1 cellular context compared by ENCODE assay signal in the genomic region with DNA sequence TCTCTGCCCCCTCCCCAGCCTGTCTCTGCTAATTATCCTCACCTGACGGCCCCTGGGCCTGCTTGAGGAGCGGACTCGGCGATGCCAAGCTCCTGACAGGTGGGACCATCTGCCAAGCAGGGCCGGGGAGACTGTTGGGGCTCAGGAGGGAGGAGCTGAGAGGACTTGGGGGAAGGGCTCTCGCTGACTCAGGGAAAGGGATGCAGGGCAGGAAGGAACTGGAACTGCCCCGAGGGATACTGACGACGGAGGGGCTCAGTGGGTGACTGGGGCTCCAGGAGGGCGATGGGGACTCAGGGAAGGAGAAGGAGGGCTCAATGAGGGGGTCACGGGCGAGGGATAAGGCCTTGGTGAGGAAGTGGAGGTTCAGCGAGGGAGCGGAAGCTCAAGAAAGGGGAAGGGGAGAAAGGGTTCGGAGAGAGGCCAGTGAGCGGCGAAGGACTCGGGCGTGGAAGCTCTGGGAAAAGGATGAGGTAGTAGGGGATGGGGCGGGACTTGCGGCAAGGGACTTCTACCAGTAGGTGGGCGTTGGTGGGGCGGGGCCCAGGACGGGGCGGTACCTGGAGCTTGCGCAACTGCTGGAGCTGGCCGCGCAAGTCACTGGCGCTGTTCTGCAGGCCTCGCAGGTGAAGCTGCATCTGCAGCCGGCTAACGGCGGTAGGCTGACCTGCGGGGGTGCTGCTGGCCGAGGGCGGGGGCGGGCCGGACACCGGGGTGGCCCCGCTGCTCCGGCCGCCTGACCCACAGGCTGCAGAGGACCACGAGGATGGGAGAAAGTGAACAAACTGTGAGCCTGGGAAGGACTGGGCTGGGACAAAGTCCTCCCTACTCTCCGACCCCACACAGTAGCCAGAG.
TF ChIP-seq lines count a peak whose summit lies in the region.

No MANE protein-coding gene starts in this region.

TF ChIP-seq in K562, 482 proteins besides CTCF, POLR2A, EP300 and RAD21 (continued from another document and continues in another):
- TF ChIP-seq, protein P1, sequence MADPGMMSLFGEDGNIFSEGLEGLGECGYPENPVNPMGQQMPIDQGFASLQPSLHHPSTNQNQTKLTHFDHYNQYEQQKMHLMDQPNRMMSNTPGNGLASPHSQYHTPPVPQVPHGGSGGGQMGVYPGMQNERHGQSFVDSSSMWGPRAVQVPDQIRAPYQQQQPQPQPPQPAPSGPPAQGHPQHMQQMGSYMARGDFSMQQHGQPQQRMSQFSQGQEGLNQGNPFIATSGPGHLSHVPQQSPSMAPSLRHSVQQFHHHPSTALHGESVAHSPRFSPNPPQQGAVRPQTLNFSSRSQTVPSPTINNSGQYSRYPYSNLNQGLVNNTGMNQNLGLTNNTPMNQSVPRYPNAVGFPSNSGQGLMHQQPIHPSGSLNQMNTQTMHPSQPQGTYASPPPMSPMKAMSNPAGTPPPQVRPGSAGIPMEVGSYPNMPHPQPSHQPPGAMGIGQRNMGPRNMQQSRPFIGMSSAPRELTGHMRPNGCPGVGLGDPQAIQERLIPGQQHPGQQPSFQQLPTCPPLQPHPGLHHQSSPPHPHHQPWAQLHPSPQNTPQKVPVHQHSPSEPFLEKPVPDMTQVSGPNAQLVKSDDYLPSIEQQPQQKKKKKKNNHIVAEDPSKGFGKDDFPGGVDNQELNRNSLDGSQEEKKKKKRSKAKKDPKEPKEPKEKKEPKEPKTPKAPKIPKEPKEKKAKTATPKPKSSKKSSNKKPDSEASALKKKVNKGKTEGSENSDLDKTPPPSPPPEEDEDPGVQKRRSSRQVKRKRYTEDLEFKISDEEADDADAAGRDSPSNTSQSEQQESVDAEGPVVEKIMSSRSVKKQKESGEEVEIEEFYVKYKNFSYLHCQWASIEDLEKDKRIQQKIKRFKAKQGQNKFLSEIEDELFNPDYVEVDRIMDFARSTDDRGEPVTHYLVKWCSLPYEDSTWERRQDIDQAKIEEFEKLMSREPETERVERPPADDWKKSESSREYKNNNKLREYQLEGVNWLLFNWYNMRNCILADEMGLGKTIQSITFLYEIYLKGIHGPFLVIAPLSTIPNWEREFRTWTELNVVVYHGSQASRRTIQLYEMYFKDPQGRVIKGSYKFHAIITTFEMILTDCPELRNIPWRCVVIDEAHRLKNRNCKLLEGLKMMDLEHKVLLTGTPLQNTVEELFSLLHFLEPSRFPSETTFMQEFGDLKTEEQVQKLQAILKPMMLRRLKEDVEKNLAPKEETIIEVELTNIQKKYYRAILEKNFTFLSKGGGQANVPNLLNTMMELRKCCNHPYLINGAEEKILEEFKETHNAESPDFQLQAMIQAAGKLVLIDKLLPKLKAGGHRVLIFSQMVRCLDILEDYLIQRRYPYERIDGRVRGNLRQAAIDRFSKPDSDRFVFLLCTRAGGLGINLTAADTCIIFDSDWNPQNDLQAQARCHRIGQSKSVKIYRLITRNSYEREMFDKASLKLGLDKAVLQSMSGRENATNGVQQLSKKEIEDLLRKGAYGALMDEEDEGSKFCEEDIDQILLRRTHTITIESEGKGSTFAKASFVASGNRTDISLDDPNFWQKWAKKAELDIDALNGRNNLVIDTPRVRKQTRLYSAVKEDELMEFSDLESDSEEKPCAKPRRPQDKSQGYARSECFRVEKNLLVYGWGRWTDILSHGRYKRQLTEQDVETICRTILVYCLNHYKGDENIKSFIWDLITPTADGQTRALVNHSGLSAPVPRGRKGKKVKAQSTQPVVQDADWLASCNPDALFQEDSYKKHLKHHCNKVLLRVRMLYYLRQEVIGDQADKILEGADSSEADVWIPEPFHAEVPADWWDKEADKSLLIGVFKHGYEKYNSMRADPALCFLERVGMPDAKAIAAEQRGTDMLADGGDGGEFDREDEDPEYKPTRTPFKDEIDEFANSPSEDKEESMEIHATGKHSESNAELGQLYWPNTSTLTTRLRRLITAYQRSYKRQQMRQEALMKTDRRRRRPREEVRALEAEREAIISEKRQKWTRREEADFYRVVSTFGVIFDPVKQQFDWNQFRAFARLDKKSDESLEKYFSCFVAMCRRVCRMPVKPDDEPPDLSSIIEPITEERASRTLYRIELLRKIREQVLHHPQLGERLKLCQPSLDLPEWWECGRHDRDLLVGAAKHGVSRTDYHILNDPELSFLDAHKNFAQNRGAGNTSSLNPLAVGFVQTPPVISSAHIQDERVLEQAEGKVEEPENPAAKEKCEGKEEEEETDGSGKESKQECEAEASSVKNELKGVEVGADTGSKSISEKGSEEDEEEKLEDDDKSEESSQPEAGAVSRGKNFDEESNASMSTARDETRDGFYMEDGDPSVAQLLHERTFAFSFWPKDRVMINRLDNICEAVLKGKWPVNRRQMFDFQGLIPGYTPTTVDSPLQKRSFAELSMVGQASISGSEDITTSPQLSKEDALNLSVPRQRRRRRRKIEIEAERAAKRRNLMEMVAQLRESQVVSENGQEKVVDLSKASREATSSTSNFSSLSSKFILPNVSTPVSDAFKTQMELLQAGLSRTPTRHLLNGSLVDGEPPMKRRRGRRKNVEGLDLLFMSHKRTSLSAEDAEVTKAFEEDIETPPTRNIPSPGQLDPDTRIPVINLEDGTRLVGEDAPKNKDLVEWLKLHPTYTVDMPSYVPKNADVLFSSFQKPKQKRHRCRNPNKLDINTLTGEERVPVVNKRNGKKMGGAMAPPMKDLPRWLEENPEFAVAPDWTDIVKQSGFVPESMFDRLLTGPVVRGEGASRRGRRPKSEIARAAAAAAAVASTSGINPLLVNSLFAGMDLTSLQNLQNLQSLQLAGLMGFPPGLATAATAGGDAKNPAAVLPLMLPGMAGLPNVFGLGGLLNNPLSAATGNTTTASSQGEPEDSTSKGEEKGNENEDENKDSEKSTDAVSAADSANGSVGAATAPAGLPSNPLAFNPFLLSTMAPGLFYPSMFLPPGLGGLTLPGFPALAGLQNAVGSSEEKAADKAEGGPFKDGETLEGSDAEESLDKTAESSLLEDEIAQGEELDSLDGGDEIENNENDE (IDR thresholded peaks at IDR 0.05; ENCODE audit: low read depth, low read length) = no peak
- TF ChIP-seq NCOA2 (IDR thresholded peaks at IDR 0.05; ENCODE audit: partially characterized antibody in 2 of 2) = no peak
- TF ChIP-seq, protein P2, sequence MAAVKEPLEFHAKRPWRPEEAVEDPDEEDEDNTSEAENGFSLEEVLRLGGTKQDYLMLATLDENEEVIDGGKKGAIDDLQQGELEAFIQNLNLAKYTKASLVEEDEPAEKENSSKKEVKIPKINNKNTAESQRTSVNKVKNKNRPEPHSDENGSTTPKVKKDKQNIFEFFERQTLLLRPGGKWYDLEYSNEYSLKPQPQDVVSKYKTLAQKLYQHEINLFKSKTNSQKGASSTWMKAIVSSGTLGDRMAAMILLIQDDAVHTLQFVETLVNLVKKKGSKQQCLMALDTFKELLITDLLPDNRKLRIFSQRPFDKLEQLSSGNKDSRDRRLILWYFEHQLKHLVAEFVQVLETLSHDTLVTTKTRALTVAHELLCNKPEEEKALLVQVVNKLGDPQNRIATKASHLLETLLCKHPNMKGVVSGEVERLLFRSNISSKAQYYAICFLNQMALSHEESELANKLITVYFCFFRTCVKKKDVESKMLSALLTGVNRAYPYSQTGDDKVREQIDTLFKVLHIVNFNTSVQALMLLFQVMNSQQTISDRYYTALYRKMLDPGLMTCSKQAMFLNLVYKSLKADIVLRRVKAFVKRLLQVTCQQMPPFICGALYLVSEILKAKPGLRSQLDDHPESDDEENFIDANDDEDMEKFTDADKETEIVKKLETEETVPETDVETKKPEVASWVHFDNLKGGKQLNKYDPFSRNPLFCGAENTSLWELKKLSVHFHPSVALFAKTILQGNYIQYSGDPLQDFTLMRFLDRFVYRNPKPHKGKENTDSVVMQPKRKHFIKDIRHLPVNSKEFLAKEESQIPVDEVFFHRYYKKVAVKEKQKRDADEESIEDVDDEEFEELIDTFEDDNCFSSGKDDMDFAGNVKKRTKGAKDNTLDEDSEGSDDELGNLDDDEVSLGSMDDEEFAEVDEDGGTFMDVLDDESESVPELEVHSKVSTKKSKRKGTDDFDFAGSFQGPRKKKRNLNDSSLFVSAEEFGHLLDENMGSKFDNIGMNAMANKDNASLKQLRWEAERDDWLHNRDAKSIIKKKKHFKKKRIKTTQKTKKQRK (IDR thresholded peaks at IDR 0.05; ENCODE audit: borderline replicate concordance, low read depth, low read length) = no peak
- no peak for TF ChIP-seq GTF2F1 (IDR thresholded peaks at IDR 0.05; ENCODE audit: low read depth, low read length)
- no peak for TF ChIP-seq RBM15 (IDR thresholded peaks at IDR 0.05; ENCODE audit: insufficient read depth, low read length)
- TF ChIP-seq, protein P3, sequence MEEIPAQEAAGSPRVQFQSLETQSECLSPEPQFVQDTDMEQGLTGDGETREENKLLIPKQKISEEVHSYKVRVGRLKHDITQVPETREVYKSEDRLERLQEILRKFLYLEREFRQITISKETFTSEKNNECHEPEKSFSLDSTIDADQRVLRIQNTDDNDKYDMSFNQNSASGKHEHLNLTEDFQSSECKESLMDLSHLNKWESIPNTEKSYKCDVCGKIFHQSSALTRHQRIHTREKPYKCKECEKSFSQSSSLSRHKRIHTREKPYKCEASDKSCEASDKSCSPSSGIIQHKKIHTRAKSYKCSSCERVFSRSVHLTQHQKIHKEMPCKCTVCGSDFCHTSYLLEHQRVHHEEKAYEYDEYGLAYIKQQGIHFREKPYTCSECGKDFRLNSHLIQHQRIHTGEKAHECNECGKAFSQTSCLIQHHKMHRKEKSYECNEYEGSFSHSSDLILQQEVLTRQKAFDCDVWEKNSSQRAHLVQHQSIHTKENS (CRISPR knock-in tag; IDR thresholded peaks at IDR 0.05) = no peak
- TF ChIP-seq CREM (IDR thresholded peaks at IDR 0.05; ENCODE audit: low read depth) = peak; percentile 69
- TF ChIP-seq ZNF133 (CRISPR knock-in tag; IDR thresholded peaks at IDR 0.05) = no peak
- TF ChIP-seq SRSF3 (IDR thresholded peaks at IDR 0.05; ENCODE audit: insufficient read depth, low read length) = 0 out of 2 replicates have a peak, but pooled peaks have one; percentile 20
- TF ChIP-seq ZNF583 (CRISPR knock-in tag; IDR thresholded peaks at IDR 0.05) = no peak
- no peak for TF ChIP-seq SMARCB1 (IDR thresholded peaks at IDR 0.05; ENCODE audit: insufficient read length, low read depth)
- no peak for TF ChIP-seq NCOA6 (IDR thresholded peaks at IDR 0.05)
- 0 out of 2 replicates have a peak, but pooled peaks have one; percentile 55 for TF ChIP-seq CBFB (CRISPR knock-in tag; IDR thresholded peaks at IDR 0.05)
- no peak for TF ChIP-seq ZNF696 (CRISPR knock-in tag; conservative IDR thresholded peaks at IDR 0.05)
- no peak for TF ChIP-seq SMAD2 (IDR thresholded peaks at IDR 0.05; ENCODE audit: low read depth, low read length)
- 0 out of 2 replicates have a peak, but pooled peaks have one; percentile 76 for TF ChIP-seq ELF4 (CRISPR knock-in tag; IDR thresholded peaks at IDR 0.05)
- TF ChIP-seq SMARCA4 (IDR thresholded peaks at IDR 0.05) = no peak
- TF ChIP-seq, protein P4, sequence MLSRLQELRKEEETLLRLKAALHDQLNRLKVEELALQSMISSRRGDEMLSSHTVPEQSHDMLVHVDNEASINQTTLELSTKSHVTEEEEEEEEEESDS (CRISPR knock-in tag; IDR thresholded peaks at IDR 0.05) = no peak
- TF ChIP-seq TRIM24 (IDR thresholded peaks at IDR 0.05) = 0 out of 4 replicates have a peak, but pooled peaks of 1 of the 2 experiments have one; percentile 31
- TF ChIP-seq, protein P5, sequence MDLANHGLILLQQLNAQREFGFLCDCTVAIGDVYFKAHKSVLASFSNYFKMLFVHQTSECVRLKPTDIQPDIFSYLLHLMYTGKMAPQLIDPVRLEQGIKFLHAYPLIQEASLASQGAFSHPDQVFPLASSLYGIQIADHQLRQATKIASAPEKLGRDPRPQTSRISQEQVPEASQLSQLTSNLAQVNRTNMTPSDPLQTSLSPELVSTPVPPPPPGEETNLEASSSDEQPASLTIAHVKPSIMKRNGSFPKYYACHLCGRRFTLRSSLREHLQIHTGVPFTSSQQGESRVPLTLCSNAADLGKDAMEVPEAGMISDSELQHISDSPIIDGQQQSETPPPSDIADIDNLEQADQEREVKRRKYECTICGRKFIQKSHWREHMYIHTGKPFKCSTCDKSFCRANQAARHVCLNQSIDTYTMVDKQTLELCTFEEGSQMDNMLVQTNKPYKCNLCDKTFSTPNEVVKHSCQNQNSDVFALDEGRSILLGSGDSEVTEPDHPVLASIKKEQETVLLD (IDR thresholded peaks at IDR 0.05) = 0 out of 2 replicates have a peak, but pooled peaks have one; percentile 33
- TF ChIP-seq TARDBP (IDR thresholded peaks at IDR 0.05) = no peak
- TF ChIP-seq NCOA1 (IDR thresholded peaks at IDR 0.05; ENCODE audit: low read depth) = no peak
- TF ChIP-seq ZBED1 (IDR thresholded peaks at IDR 0.05) = no peak
- TF ChIP-seq RFX1 (IDR thresholded peaks at IDR 0.05) = no peak
- TF ChIP-seq, protein P6, sequence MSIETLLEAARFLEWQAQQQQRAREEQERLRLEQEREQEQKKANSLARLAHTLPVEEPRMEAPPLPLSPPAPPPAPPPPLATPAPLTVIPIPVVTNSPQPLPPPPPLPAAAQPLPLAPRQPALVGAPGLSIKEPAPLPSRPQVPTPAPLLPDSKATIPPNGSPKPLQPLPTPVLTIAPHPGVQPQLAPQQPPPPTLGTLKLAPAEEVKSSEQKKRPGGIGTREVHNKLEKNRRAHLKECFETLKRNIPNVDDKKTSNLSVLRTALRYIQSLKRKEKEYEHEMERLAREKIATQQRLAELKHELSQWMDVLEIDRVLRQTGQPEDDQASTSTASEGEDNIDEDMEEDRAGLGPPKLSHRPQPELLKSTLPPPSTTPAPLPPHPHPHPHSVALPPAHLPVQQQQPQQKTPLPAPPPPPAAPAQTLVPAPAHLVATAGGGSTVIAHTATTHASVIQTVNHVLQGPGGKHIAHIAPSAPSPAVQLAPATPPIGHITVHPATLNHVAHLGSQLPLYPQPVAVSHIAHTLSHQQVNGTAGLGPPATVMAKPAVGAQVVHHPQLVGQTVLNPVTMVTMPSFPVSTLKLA (conservative IDR thresholded peaks at IDR 0.05) = no peak
- 0 out of 2 replicates have a peak, but pooled peaks have one; percentile 21 for TF ChIP-seq MTA3 (IDR thresholded peaks at IDR 0.05; ENCODE audit: borderline replicate concordance)
- TF ChIP-seq C11orf30 (IDR thresholded peaks at IDR 0.05; ENCODE audit: low read depth) = peak; percentile 63; the same call in 1 of the 2 replicates
- no peak for TF ChIP-seq HDAC8 (tag; IDR thresholded peaks at IDR 0.05)
- TF ChIP-seq, protein P7, sequence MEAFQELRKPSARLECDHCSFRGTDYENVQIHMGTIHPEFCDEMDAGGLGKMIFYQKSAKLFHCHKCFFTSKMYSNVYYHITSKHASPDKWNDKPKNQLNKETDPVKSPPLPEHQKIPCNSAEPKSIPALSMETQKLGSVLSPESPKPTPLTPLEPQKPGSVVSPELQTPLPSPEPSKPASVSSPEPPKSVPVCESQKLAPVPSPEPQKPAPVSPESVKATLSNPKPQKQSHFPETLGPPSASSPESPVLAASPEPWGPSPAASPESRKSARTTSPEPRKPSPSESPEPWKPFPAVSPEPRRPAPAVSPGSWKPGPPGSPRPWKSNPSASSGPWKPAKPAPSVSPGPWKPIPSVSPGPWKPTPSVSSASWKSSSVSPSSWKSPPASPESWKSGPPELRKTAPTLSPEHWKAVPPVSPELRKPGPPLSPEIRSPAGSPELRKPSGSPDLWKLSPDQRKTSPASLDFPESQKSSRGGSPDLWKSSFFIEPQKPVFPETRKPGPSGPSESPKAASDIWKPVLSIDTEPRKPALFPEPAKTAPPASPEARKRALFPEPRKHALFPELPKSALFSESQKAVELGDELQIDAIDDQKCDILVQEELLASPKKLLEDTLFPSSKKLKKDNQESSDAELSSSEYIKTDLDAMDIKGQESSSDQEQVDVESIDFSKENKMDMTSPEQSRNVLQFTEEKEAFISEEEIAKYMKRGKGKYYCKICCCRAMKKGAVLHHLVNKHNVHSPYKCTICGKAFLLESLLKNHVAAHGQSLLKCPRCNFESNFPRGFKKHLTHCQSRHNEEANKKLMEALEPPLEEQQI (IDR thresholded peaks at IDR 0.05) = no peak
- TF ChIP-seq CBFA2T3 (IDR thresholded peaks at IDR 0.05) = peak; percentile 24; the same call in 1 of the 2 replicates
- no peak for TF ChIP-seq XRCC5 (IDR thresholded peaks at IDR 0.05; ENCODE audit: low read depth, low read length)
- TF ChIP-seq U2AF1 (optimal IDR thresholded peaks at IDR 0.05; ENCODE audit: low read depth, low read length) = no peak
- TF ChIP-seq CEBPB (tag; IDR thresholded peaks at IDR 0.05) = peak; percentile 99
- no peak for TF ChIP-seq TRIM28 (IDR thresholded peaks at IDR 0.05)
- no peak for TF ChIP-seq TAF9B (IDR thresholded peaks at IDR 0.05; ENCODE audit: partially characterized antibody)
- TF ChIP-seq ZNF121 (CRISPR knock-in tag; conservative IDR thresholded peaks at IDR 0.05) = no peak
